Comparison of ENCODE assay signal across 12 cellular contexts in genomic region chr15:29451201-29451781, GRCh38.
A peak's percentile ranks its signal among the peaks of the same experiment; 100 is the strongest.
DNase-seq lines count a peak whose midpoint lies in the region; ATAC-seq and TF ChIP-seq lines count a peak whose summit lies in the region.
"Had no signal": no experiment of that assay in that cellular context is flagged by ENCODE, and none has a peak within 500 bp of the region (broad histone marks: within the 10 kb centered on the region; RNA-seq: fewer than 3 reads in every experiment).

No MANE protein-coding gene starts in this region.

- no peak overlapping the region for H3K4me3 Mint-ChIP-seq in natural killer cell

- no peak overlapping the region for H4K91ac ChIP-seq in trophoblast cell (ENCODE audit: low read depth, low read length)

- H3K27ac ChIP-seq in WERI-Rb-1 (no peak overlapping the region), coronary artery (no peak overlapping the region), trophoblast cell (ENCODE audit: low read depth, low read length) (no peak overlapping the region)
- H3K27ac ChIP-seq: ovary had no signal

- peaks cover 3 to 5% of the 10 kb centered on the region in 2 donors for H3K27me3 Mint-ChIP-seq in natural killer cell (ENCODE audit: low read depth in 2 of 2)

- no peak overlapping the region for H4K12ac ChIP-seq in trophoblast cell (ENCODE audit: low read depth, low read length)

- H3K4me3 ChIP-seq in H7 (ENCODE audit: insufficient read depth, low read depth, low read length) (no peak overlapping the region), WERI-Rb-1 (ENCODE audit: low read depth, low read length) (no peak overlapping the region), coronary artery (no peak overlapping the region), trophoblast cell (ENCODE audit: low read depth, low read length) (no peak overlapping the region)
- H3K4me3 ChIP-seq: ovary had no signal

- no peak overlapping the region for H2BK120ac ChIP-seq in trophoblast cell (ENCODE audit: insufficient read depth, low read length, poor library complexity)

- no peak overlapping the region for H3K18ac ChIP-seq in trophoblast cell (ENCODE audit: low read length)

- H3K27me3 ChIP-seq in H7 (ENCODE audit: control insufficient read depth, insufficient read depth, low read length): no peaks in the 10 kb centered on the region
- H3K27me3 ChIP-seq in WERI-Rb-1 (ENCODE audit: insufficient read depth, low read depth, severe bottlenecking): peaks cover 75% of the 10 kb centered on the region
- no peaks in the 10 kb centered on the region for H3K27me3 ChIP-seq in trophoblast cell (ENCODE audit: insufficient read depth, low read length)
- H3K27me3 ChIP-seq: ovary had no signal

- no peak overlapping the region for H2AK5ac ChIP-seq in trophoblast cell (ENCODE audit: low read length)

- H3K23ac ChIP-seq in trophoblast cell (ENCODE audit: low read length): no peak overlapping the region

- H3K4me2 ChIP-seq in trophoblast cell (ENCODE audit: low read length): no peak overlapping the region

- H3K9me3 ChIP-seq in WERI-Rb-1 (ENCODE audit: severe bottlenecking) (no peaks in the 10 kb centered on the region), trophoblast cell (ENCODE audit: insufficient read depth, low read depth, low read length) (no peaks in the 10 kb centered on the region)
- H3K9me3 ChIP-seq: ovary had no signal

- H3K9me3 Mint-ChIP-seq in natural killer cell: no peaks in the 10 kb centered on the region

- H4K8ac ChIP-seq in trophoblast cell (ENCODE audit: low read depth, low read length): no peak overlapping the region

- no peaks in the 10 kb centered on the region for H3K36me3 ChIP-seq in H7 (replicated peaks; ENCODE audit: control insufficient read depth, insufficient read depth, low read length)
- no peaks in the 10 kb centered on the region for H3K36me3 ChIP-seq in WERI-Rb-1
- H3K36me3 ChIP-seq in trophoblast cell (ENCODE audit: control insufficient read depth in 1 of 2, insufficient read depth in 2 of 2, low read length in 2 of 2): no peaks in the 10 kb centered on the region
- H3K36me3 ChIP-seq: ovary had no signal

- no peaks in the 10 kb centered on the region for H3K4me1 ChIP-seq in trophoblast cell (ENCODE audit: control insufficient read depth in 1 of 2, insufficient read depth in 2 of 2, low read length in 2 of 2)

- ATAC-seq in natural killer cell: no peak

- no peaks in the 10 kb centered on the region for H3K36me3 Mint-ChIP-seq in natural killer cell

- no peaks in the 10 kb centered on the region for H3K79me1 ChIP-seq in trophoblast cell (ENCODE audit: low read length)

- no peak overlapping the region for H3K27ac Mint-ChIP-seq in natural killer cell

- peaks cover 13 to 15% of the 10 kb centered on the region in 2 donors for H3K4me1 Mint-ChIP-seq in natural killer cell

- H3K79me2 ChIP-seq in trophoblast cell (ENCODE audit: control insufficient read depth, insufficient read depth, low read length, poor library complexity): no peaks in the 10 kb centered on the region

- no peak overlapping the region for H3K4ac ChIP-seq in trophoblast cell (ENCODE audit: low read depth, low read length)

- no peak overlapping the region for H2BK12ac ChIP-seq in trophoblast cell (ENCODE audit: low read length)

- no peak overlapping the region for H2AFZ ChIP-seq in trophoblast cell (ENCODE audit: insufficient read depth, low read length, poor library complexity)

- no peak overlapping the region for H3K9ac ChIP-seq in trophoblast cell (ENCODE audit: low read length)

- TF ChIP-seq CTCF in WERI-Rb-1 (IDR thresholded peaks at IDR 0.05; ENCODE audit: low read depth, low read length) (peak; percentile 61), coronary artery (IDR thresholded peaks at IDR 0.05) (no peak), natural killer cell (IDR thresholded peaks at IDR 0.05) (no peak)

- DNase-seq in 8988T (peak; percentile 38), H7 (peak; percentile 85), WERI-Rb-1 (peak; percentile 39), islet precursor cell (peak; percentile 79), coronary artery (ENCODE audit: low spot score) (no peak), NCI-H1930 (lab: John Stamatoyannopoulos, UW) (no peak), natural killer cell (no peak), trophoblast cell (no peak)
- DNase-seq: C1 segment of cervical spinal cord; NCI-H526 treated with DMSO at 0.1 percent for 48 hours; ovary; stimulated activated CD4-positive, alpha-beta T cell treated with anti-CD3 and anti-CD28 coated beads, Interleukin-4, amount 100 ng/mL, for 1 hour had no signal

- intact Hi-C loops in natural killer cell (cut with micrococcal nuclease): no loop called here

- H2BK5ac ChIP-seq in trophoblast cell (ENCODE audit: low read depth, low read length, poor library complexity): no peak overlapping the region

- no peak overlapping the region for H3K14ac ChIP-seq in trophoblast cell (ENCODE audit: low read length)

- no CpG with 5 or more reads among the region's 18 CpGs for WGBS in trophoblast cell (ENCODE audit: extremely low coverage, insufficient coverage, insufficient read length)

Comparison
In these comparisons a context has a peak if more than half of its experiments do, and no peak if none do; other contexts are left out.
1. DNase-seq: peak in 8988T (single experiment), H7 (single experiment), WERI-Rb-1 (single experiment) and islet precursor cell (single experiment); none in coronary artery (single experiment), NCI-H1930 (0 of 2), natural killer cell (single experiment) and trophoblast cell (0 of 2).